In the genomic region with DNA sequence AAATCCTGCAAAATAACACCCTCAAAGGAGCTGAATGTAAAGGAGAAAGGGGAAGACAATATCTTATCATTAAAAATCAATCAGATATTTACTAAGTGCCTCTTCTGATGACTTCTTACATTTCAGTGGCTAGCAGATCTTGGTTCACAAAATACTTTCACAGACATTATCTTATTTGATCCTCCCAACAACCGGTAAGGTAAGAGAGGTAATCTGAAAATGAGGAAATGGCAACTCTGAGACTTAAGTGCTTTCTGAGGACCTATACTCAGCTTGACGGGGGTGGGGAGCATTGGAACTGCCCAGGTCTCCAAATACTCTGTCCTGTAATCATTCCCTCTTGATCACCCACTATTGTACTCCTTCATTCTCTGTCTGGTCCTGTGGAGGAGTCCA, we compare ENCODE assay signal across 24 cellular contexts.
A peak's percentile ranks its signal among the peaks of the same experiment; 100 is the strongest.
DNase-seq lines count a peak whose midpoint lies in the region; ATAC-seq, FAIRE-seq and TF ChIP-seq lines count a peak whose summit lies in the region.
"Had no signal": no experiment of that assay in that cellular context is flagged by ENCODE, and none has a peak within 500 bp of the region (broad histone marks: within the 10 kb centered on the region; RNA-seq: fewer than 3 reads in every experiment).

No MANE protein-coding gene starts in this region.

- peaks cover 5% of the 10 kb centered on the region for H3K36me3 Mint-ChIP-seq in activated CD8-positive, alpha-beta memory T cell treated with anti-CD3 and anti-CD28 coated beads, Interleukin-2, amount 10 ng/mL, durations not matched to agents 7 days and 5 days
- peaks cover 8% of the 10 kb centered on the region for H3K36me3 Mint-ChIP-seq in activated CD4-positive, alpha-beta memory T cell treated with anti-CD3 and anti-CD28 coated beads, Interleukin-2, amount 10 ng/mL, durations not matched to agents 7 days and 5 days (ENCODE audit: low read depth)

- H3K27me3 ChIP-seq in mesendoderm (ENCODE audit: insufficient read depth, low read length, poor library complexity) = no peaks in the 10 kb centered on the region
- H3K27me3 ChIP-seq: ascending aorta, BLaER1, gastrocnemius medialis, right atrium auricular region, upper lobe of left lung had no signal

- H2BK15ac ChIP-seq in mesendoderm (replicated peaks; ENCODE audit: low read depth) = peak overlapping the region; percentile 19

- H2BK120ac ChIP-seq in mesendoderm (ENCODE audit: low read depth, low read length) = no peak overlapping the region

- CTCF ChIA-PET in activated CD8-positive, alpha-beta memory T cell treated with anti-CD3 and anti-CD28 coated beads, Interleukin-2, amount 10 ng/mL, durations not matched to agents 7 days and 5 days (lab: Charles Lee) = no interaction called here
- CTCF ChIA-PET in activated CD4-positive, alpha-beta memory T cell treated with anti-CD3 and anti-CD28 coated beads, Interleukin-2, amount 10 ng/mL, durations not matched to agents 7 days and 5 days (lab: Charles Lee) = no interaction called here

- no peak for FAIRE-seq in GM12891 (lab: Jason Lieb, UNC)
- FAIRE-seq: endometrium had no signal

- POLR2A ChIA-PET in activated CD4-positive, alpha-beta memory T cell treated with anti-CD3 and anti-CD28 coated beads, Interleukin-2, amount 10 ng/mL, durations not matched to agents 7 days and 5 days (lab: Charles Lee) = interaction anchor here (1.1 to 10.4 kb wide), 2 partner anchors 74 to 145 kb away, joined by 4 to 247 read pairs; a partner anchor contains a TSS

- DNase-seq in activated CD8-positive, alpha-beta memory T cell treated with anti-CD3 and anti-CD28 coated beads, Interleukin-2, amount 10 ng/mL, durations not matched to agents 7 days and 5 days = no peak
- no peak for DNase-seq in activated CD8-positive, alpha-beta memory T cell treated with anti-CD3 and anti-CD28 coated beads for 24 hours
- no peak for DNase-seq in GM12891 (ENCODE audit: insufficient read length, low spot score)
- DNase-seq in activated CD4-positive, alpha-beta memory T cell treated with anti-CD3 and anti-CD28 coated beads, Interleukin-2, amount 10 ng/mL, durations not matched to agents 7 days and 5 days = no peak
- no peak for DNase-seq in mesendoderm
- DNase-seq in NCI-H510A (lab: John Stamatoyannopoulos, UW) = no peak
- DNase-seq in NCI-H2029 treated with DMSO at 0.1 percent for 48 hours (lab: John Stamatoyannopoulos, UW) = no peak
- DNase-seq in NCI-H526 treated with DMSO at 0.1 percent for 48 hours (lab: John Stamatoyannopoulos, UW) = no peak
- DNase-seq: activated CD4-positive, CD25-positive, alpha-beta regulatory T cell; COR-L47; gastrocnemius medialis; GF-D8; NCI-H2171; NCI-H524; NK-92 treated with Interleukin-12 subunit alpha and Interleukin-12 subunit beta, amount 100 ng/mL, for 24 hours; SHP77; substantia nigra; upper lobe of left lung had no signal

- peaks cover 3% of the 10 kb centered on the region for H3K9me3 Mint-ChIP-seq in activated CD8-positive, alpha-beta memory T cell treated with anti-CD3 and anti-CD28 coated beads, Interleukin-2, amount 10 ng/mL, durations not matched to agents 7 days and 5 days (ENCODE audit: low read depth)
- peaks cover 3% of the 10 kb centered on the region for H3K9me3 Mint-ChIP-seq in activated CD4-positive, alpha-beta memory T cell treated with anti-CD3 and anti-CD28 coated beads, Interleukin-2, amount 10 ng/mL, durations not matched to agents 7 days and 5 days
- H3K9me3 Mint-ChIP-seq: activated naive CD4-positive, alpha-beta T cell treated with anti-CD3 and anti-CD28 coated beads, Interleukin-2, amount 50 U/mL, for 72 hours; dendritic cell treated with granulocyte-macrophage colony-stimulating factor and Interleukin-4, amounts not matched to agents 40 ng/mL and 50 ng/mL, for 4 days had no signal

- H3K4me1 ChIP-seq in mesendoderm (ENCODE audit: control insufficient read depth, low read depth, low read length) = no peaks in the 10 kb centered on the region
- H3K4me1 ChIP-seq: ascending aorta, upper lobe of left lung had no signal

- H3K27me3 Mint-ChIP-seq in activated CD8-positive, alpha-beta memory T cell treated with anti-CD3 and anti-CD28 coated beads, Interleukin-2, amount 10 ng/mL, durations not matched to agents 7 days and 5 days = no peaks in the 10 kb centered on the region
- no peaks in the 10 kb centered on the region for H3K27me3 Mint-ChIP-seq in activated CD4-positive, alpha-beta memory T cell treated with anti-CD3 and anti-CD28 coated beads, Interleukin-2, amount 10 ng/mL, durations not matched to agents 7 days and 5 days

- no peak overlapping the region for H3K18ac ChIP-seq in mesendoderm (ENCODE audit: low read length)

- no peak overlapping the region for H3K23ac ChIP-seq in mesendoderm (ENCODE audit: low read length)

- H4K8ac ChIP-seq in mesendoderm (ENCODE audit: low read depth, low read length) = no peak overlapping the region

- no peak overlapping the region for H2AK5ac ChIP-seq in mesendoderm (ENCODE audit: low read length)

- no peak overlapping the region for H4K5ac ChIP-seq in mesendoderm (ENCODE audit: low read length)

- ATAC-seq in activated CD8-positive, alpha-beta memory T cell treated with anti-CD3 and anti-CD28 coated beads, Interleukin-2, amount 10 ng/mL, durations not matched to agents 7 days and 5 days = no peak
- ATAC-seq: gastrocnemius medialis had no signal

- no peak overlapping the region for H3K4me3 ChIP-seq in mesendoderm (ENCODE audit: low read length)
- H3K4me3 ChIP-seq: ascending aorta, BLaER1, gastrocnemius medialis, right atrium auricular region, upper lobe of left lung had no signal

- no CpG with 5 or more reads among the region's 2 CpGs for whole genome bisulfite sequencing in mesendoderm (ENCODE audit: extremely low coverage, insufficient coverage, low lambda C conversion rate)

- peaks cover 40% of the 10 kb centered on the region for H3K4me1 Mint-ChIP-seq in activated CD8-positive, alpha-beta memory T cell treated with anti-CD3 and anti-CD28 coated beads, Interleukin-2, amount 10 ng/mL, durations not matched to agents 7 days and 5 days
- peaks cover 44% of the 10 kb centered on the region for H3K4me1 Mint-ChIP-seq in activated CD4-positive, alpha-beta memory T cell treated with anti-CD3 and anti-CD28 coated beads, Interleukin-2, amount 10 ng/mL, durations not matched to agents 7 days and 5 days

- no peak overlapping the region for H3K4me2 ChIP-seq in mesendoderm (ENCODE audit: low read length)
- H3K4me2 ChIP-seq: BLaER1 had no signal

- no peak overlapping the region for H3K56ac ChIP-seq in mesendoderm (ENCODE audit: low read length)

- peak overlapping the region; percentile 56 for H3K27ac Mint-ChIP-seq in activated CD8-positive, alpha-beta memory T cell treated with anti-CD3 and anti-CD28 coated beads, Interleukin-2, amount 10 ng/mL, durations not matched to agents 7 days and 5 days
- peak overlapping the region; percentile 85 for H3K27ac Mint-ChIP-seq in activated CD4-positive, alpha-beta memory T cell treated with anti-CD3 and anti-CD28 coated beads, Interleukin-2, amount 10 ng/mL, durations not matched to agents 7 days and 5 days
- H3K27ac Mint-ChIP-seq: dendritic cell treated with granulocyte-macrophage colony-stimulating factor and Interleukin-4, amounts not matched to agents 40 ng/mL and 50 ng/mL, for 4 days had no signal

- no peak for TF ChIP-seq POLR2A in GM12891 (IDR thresholded peaks at IDR 0.05; ENCODE audit: low read depth, low read length)

- no peaks in the 10 kb centered on the region for H3K79me1 ChIP-seq in mesendoderm (ENCODE audit: low read length)

- no peak overlapping the region for H3K4ac ChIP-seq in mesendoderm (ENCODE audit: low read depth, low read length)

- H3K79me2 ChIP-seq in mesendoderm (ENCODE audit: control insufficient read depth, insufficient read depth, low read length) = no peaks in the 10 kb centered on the region

- no peak overlapping the region for H2BK5ac ChIP-seq in mesendoderm (ENCODE audit: low read length)

- no peak overlapping the region for H3K4me3 Mint-ChIP-seq in activated CD8-positive, alpha-beta memory T cell treated with anti-CD3 and anti-CD28 coated beads, Interleukin-2, amount 10 ng/mL, durations not matched to agents 7 days and 5 days
- H3K4me3 Mint-ChIP-seq in activated CD4-positive, alpha-beta memory T cell treated with anti-CD3 and anti-CD28 coated beads, Interleukin-2, amount 10 ng/mL, durations not matched to agents 7 days and 5 days = no peak overlapping the region
- H3K4me3 Mint-ChIP-seq: dendritic cell treated with granulocyte-macrophage colony-stimulating factor and Interleukin-4, amounts not matched to agents 40 ng/mL and 50 ng/mL, for 4 days had no signal

- no peak overlapping the region for H3K27ac ChIP-seq in mesendoderm (ENCODE audit: low read depth, low read length)
- H3K27ac ChIP-seq: ascending aorta, BLaER1, right atrium auricular region, upper lobe of left lung had no signal

- no peaks in the 10 kb centered on the region for H3K36me3 ChIP-seq in mesendoderm (ENCODE audit: control insufficient read depth, insufficient read depth, low read length)
- H3K36me3 ChIP-seq: ascending aorta, BLaER1, gastrocnemius medialis, right atrium auricular region, upper lobe of left lung had no signal

- H3K9ac ChIP-seq in mesendoderm (ENCODE audit: low read length) = no peak overlapping the region
- H3K9ac ChIP-seq: BLaER1 had no signal

TF ChIP-seq in GM12891, 5 proteins besides CTCF, POLR2A, EP300 and RAD21:
- TF ChIP-seq POU2F2 (IDR thresholded peaks at IDR 0.05; ENCODE audit: low read depth, low read length) (no peak), SPI1 (IDR thresholded peaks at IDR 0.05; ENCODE audit: low read depth, low read length) (peak; percentile 84)
TF ChIP-seq in GM12891: peak in this region for 1.
